Comparison of ENCODE assay signal across 1 cellular context in genomic region chr5:135234242-135235000, GRCh38.
TF ChIP-seq lines count a peak whose summit lies in the region.

No MANE protein-coding gene starts in this region.

TF ChIP-seq in HepG2, 621 proteins besides CTCF, POLR2A, EP300 and RAD21 (continued from another document and continues in another):
- TF ChIP-seq ZBTB40 (IDR thresholded peaks at IDR 0.05) = no peak
- 0 out of 2 replicates have a peak, but pooled peaks have one; percentile 42 for TF ChIP-seq ZBTB40 (CRISPR knock-in tag; IDR thresholded peaks at IDR 0.05)
- 0 out of 2 replicates have a peak, but pooled peaks have one; percentile 42 for TF ChIP-seq ZNF543 (CRISPR knock-in tag; IDR thresholded peaks at IDR 0.05)
- TF ChIP-seq NPAS2 (CRISPR knock-in tag; IDR thresholded peaks at IDR 0.05; ENCODE audit: borderline replicate concordance) = no peak
- no peak for TF ChIP-seq ISX (CRISPR knock-in tag; conservative IDR thresholded peaks at IDR 0.05)
- 0 out of 2 replicates have a peak, but pooled peaks have one; percentile 25 for TF ChIP-seq ZFY (CRISPR knock-in tag; IDR thresholded peaks at IDR 0.05)
- no peak for TF ChIP-seq ZNF263 (CRISPR knock-in tag; IDR thresholded peaks at IDR 0.05)
- no peak for TF ChIP-seq GMEB2 (CRISPR knock-in tag; IDR thresholded peaks at IDR 0.05; ENCODE audit: low read depth)
- no peak for TF ChIP-seq PPARG (CRISPR knock-in tag; conservative IDR thresholded peaks at IDR 0.05)
- no peak for TF ChIP-seq SP2 (CRISPR knock-in tag; IDR thresholded peaks at IDR 0.05)
- TF ChIP-seq SALL1 (CRISPR knock-in tag; IDR thresholded peaks at IDR 0.05) = peak; percentile 73
- no peak for TF ChIP-seq ZNF652 (CRISPR knock-in tag; IDR thresholded peaks at IDR 0.05; ENCODE audit: borderline replicate concordance, low read depth)
- no peak for TF ChIP-seq UBTF (CRISPR knock-in tag; IDR thresholded peaks at IDR 0.05)
- no peak for TF ChIP-seq ZNF17 (CRISPR knock-in tag; IDR thresholded peaks at IDR 0.05)
- TF ChIP-seq SNAPC4 (CRISPR knock-in tag; IDR thresholded peaks at IDR 0.05) = no peak
- TF ChIP-seq HIC2 (CRISPR knock-in tag; IDR thresholded peaks at IDR 0.05; ENCODE audit: low read depth) = peak; percentile 98
- no peak for TF ChIP-seq HES4 (CRISPR knock-in tag; IDR thresholded peaks at IDR 0.05; ENCODE audit: borderline replicate concordance)
- 0 out of 2 replicates have a peak, but pooled peaks have one; percentile 22 for TF ChIP-seq RXRB (CRISPR knock-in tag; IDR thresholded peaks at IDR 0.05; ENCODE audit: borderline replicate concordance)
- peak; percentile 43; the same call in 1 of the 2 replicates for TF ChIP-seq HDAC1 (CRISPR knock-in tag; IDR thresholded peaks at IDR 0.05)
- 0 out of 2 replicates have a peak, but pooled peaks have one; percentile 20 for TF ChIP-seq ZNF501 (CRISPR knock-in tag; IDR thresholded peaks at IDR 0.05)
- no peak for TF ChIP-seq ZC3H4 (CRISPR knock-in tag; IDR thresholded peaks at IDR 0.05; ENCODE audit: borderline replicate concordance)
- TF ChIP-seq ZBED4 (CRISPR knock-in tag; IDR thresholded peaks at IDR 0.05; ENCODE audit: borderline replicate concordance) = no peak
- no peak for TF ChIP-seq NFE2L1 (CRISPR knock-in tag; IDR thresholded peaks at IDR 0.05; ENCODE audit: borderline replicate concordance)
- no peak for TF ChIP-seq WIZ (CRISPR knock-in tag; IDR thresholded peaks at IDR 0.05)
- TF ChIP-seq RELA (CRISPR knock-in tag; IDR thresholded peaks at IDR 0.05) = no peak
- no peak for TF ChIP-seq ZNF274 (CRISPR knock-in tag; IDR thresholded peaks at IDR 0.05)
- no peak for TF ChIP-seq NFIB (CRISPR knock-in tag; IDR thresholded peaks at IDR 0.05; ENCODE audit: borderline replicate concordance)
- no peak for TF ChIP-seq CBX2 (IDR thresholded peaks at IDR 0.05; ENCODE audit: low read depth, low read length)
- no peak for TF ChIP-seq CBX2 (CRISPR knock-in tag; IDR thresholded peaks at IDR 0.05; ENCODE audit: low read depth)
- TF ChIP-seq TRAFD1 (CRISPR knock-in tag; IDR thresholded peaks at IDR 0.05; ENCODE audit: borderline replicate concordance) = no peak
